ENCODE assay signal across 19 cellular contexts in genomic region chr5:175281714-175282113, GRCh38.
A peak's percentile ranks its signal among the peaks of the same experiment; 100 is the strongest.
DNase-seq lines count a peak whose midpoint lies in the region; ATAC-seq lines count a peak whose summit lies in the region.
"Had no signal": no experiment of that assay in that cellular context is flagged by ENCODE, and none has a peak within 500 bp of the region (broad histone marks: within the 10 kb centered on the region; RNA-seq: fewer than 3 reads in every experiment).

No MANE protein-coding gene starts in this region.

- no peaks in the 10 kb centered on the region for H3K9me3 ChIP-seq in T-helper 17 cell (ENCODE audit: control insufficient read depth, low read length, poor library complexity, severe bottlenecking)
- H3K9me3 ChIP-seq: A549, HAP-1, Peyer's patch had no signal

- H3K27ac Mint-ChIP-seq in T-helper 17 cell, result no peak overlapping the region
- H3K27ac Mint-ChIP-seq: CD14-positive monocyte; T-helper 1 cell treated with Interleukin-12 subunit alpha and Interleukin-12 subunit beta and Interleukin-4 antibody, amounts not matched to agents 30 μg/mL and 1 μg/mL, for 36 hours had no signal

- no peaks in the 10 kb centered on the region for H3K36me3 Mint-ChIP-seq in T-helper 17 cell (ENCODE audit: low read depth)
- H3K36me3 Mint-ChIP-seq: CD14-positive monocyte had no signal

- no peaks in the 10 kb centered on the region for H3K4me1 Mint-ChIP-seq in T-helper 17 cell
- H3K4me1 Mint-ChIP-seq: CD14-positive monocyte had no signal

- H3K4me3 Mint-ChIP-seq in T-helper 17 cell, result no peak overlapping the region
- H3K4me3 Mint-ChIP-seq: CD14-positive monocyte; T-helper 1 cell treated with Interleukin-12 subunit alpha and Interleukin-12 subunit beta and Interleukin-4 antibody, amounts not matched to agents 30 μg/mL and 1 μg/mL, for 36 hours had no signal

- ATAC-seq in GM18502 (IDR thresholded peaks at IDR 0.05; ENCODE audit: poor library complexity, unreplicated experiment), result peak; percentile 71
- peak; percentile 69 for ATAC-seq in GM21423 (IDR thresholded peaks at IDR 0.05; ENCODE audit: unreplicated experiment)
- peak; percentile 71 for ATAC-seq in HG03139 (IDR thresholded peaks at IDR 0.05; ENCODE audit: unreplicated experiment)
- ATAC-seq in T-helper 17 cell, result no peak
- ATAC-seq: A549, HepG2 had no signal

- DNase-seq in RPMI8226, result peak; percentile 2
- no peak for DNase-seq in KG1 (lab: John Stamatoyannopoulos, UW)
- DNase-seq in T-helper 17 cell, result no peak
- DNase-seq in activated CD8-positive, alpha-beta memory T cell treated with anti-CD3 and anti-CD28 coated beads for 24 hours, result no peak
- no peak for DNase-seq in foreskin melanocyte
- DNase-seq: COR-L47, NCI-H187 treated with DMSO at 0.1 percent for 48 hours, NCI-H446 treated with DMSO at 0.1 percent for 48 hours, NCI-H774, Peyer's patch, SHP77 treated with DMSO at 0.1 percent for 48 hours had no signal

- H3K27me3 Mint-ChIP-seq in T-helper 17 cell, result peaks cover 17% of the 10 kb centered on the region
